In the genomic region with DNA sequence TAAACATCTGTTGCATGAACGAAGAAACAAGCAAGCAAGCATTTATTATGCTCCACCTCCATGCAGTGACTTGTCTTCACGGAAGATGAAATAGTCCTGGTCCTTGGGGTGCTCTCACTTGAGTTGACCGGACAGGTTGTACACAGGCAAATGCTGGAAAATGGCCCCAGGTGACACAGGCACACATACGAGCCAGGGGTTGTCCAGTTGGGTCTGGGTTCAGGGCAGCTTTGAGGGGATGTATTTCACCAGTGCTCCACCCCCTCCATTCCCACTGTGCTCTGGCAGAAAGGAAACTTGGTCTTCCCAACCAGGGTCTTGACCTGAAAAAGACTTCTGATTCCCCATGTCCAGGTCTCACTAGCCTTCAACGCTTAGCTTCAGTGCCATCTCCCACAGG, we compare ENCODE assay signal across 16 cellular contexts. TPM values are rescaled to one million over a fixed set of nuclear protein-coding genes. Genes with fewer than 3 reads are reported as not detected.
"Had no signal": no experiment of that assay in that cellular context is flagged by ENCODE, and none has a peak within 500 bp of the region (broad histone marks: within the 10 kb centered on the region; RNA-seq: fewer than 3 reads in every experiment).

No MANE protein-coding gene starts in this region.

- H3K27ac ChIP-seq: neutrophil had no signal

- DNase-seq: activated CD4-positive, alpha-beta T cell treated with anti-CD3 and anti-CD28 coated beads for 36 hours; activated CD8-positive, alpha-beta T cell treated with anti-CD3 and anti-CD28 coated beads for 36 hours; activated effector memory CD4-positive, alpha-beta T cell treated with anti-CD3 and anti-CD28 coated beads, Interleukin-2, amount 50 U/mL, for 16 hours; activated T-cell treated with anti-CD3 and anti-CD28 coated beads, Interleukin-2, amount 50 U/mL, for 48 hours; erythroblast; hippocampal formation; mucosa of descending colon; naive thymus-derived CD8-positive, alpha-beta T cell; SIG-M5; stimulated activated CD4-positive, alpha-beta T cell treated with anti-CD3 and anti-CD28 coated beads, Interleukin-2, amount 100 ng/mL, for 48 hours; T-helper 17 cell; trophoblast cell had no signal

- ATAC-seq: activated CD4-positive, alpha-beta T cell treated with anti-CD3 and anti-CD28 coated beads for 36 hours; activated CD8-positive, alpha-beta T cell treated with anti-CD3 and anti-CD28 coated beads for 36 hours; left lobe of liver; naive thymus-derived CD8-positive, alpha-beta T cell; stimulated activated memory B cell treated with anti-CD40 and anti-IgM and Interleukin-4, amounts not matched to agents 10 μg/mL and 1 μg/mL and 100 μg/mL, for 72 hours; T-helper 17 cell had no signal

- H3K4me3 ChIP-seq: mucosa of descending colon had no signal

- H3K36me3 ChIP-seq: neutrophil had no signal

- H3K9me3 ChIP-seq: mucosa of descending colon, neutrophil had no signal

RNA-seq across cellular contexts. Expression of a gene that starts 48.3 kb away (rescaled TPM):
- polyA plus RNA-seq: keratinocyte had no signal
